15 cellular contexts compared by ENCODE assay signal in genomic region chr12:75660107-75660530, GRCh38.
DNase-seq lines count a peak whose midpoint lies in the region; ATAC-seq, FAIRE-seq and TF ChIP-seq lines count a peak whose summit lies in the region.
"Had no signal": no experiment of that assay in that cellular context is flagged by ENCODE, and none has a peak within 500 bp of the region (broad histone marks: within the 10 kb centered on the region; RNA-seq: fewer than 3 reads in every experiment).

No MANE protein-coding gene starts in this region.

- no peak for DNase-seq in activated T-cell treated with anti-CD3 and anti-CD28 coated beads, Interleukin-2, amount 50 U/mL, for 4 hours
- no peak for DNase-seq in activated T-cell treated with anti-CD3 and anti-CD28 coated beads, Interleukin-2, amount 50 U/mL, for 48 hours
- peak; percentile 93 for DNase-seq in RCC 7860 (ENCODE audit: low spot score)
- peak; percentile 95 for DNase-seq in epithelial cell of proximal tubule (ENCODE audit: low read depth)
- DNase-seq in activated CD4-positive, alpha-beta T cell treated with anti-CD3 and anti-CD28 coated beads, Interleukin-2, amount 50 U/mL, for 4 hours: no peak
- DNase-seq in body of pancreas: no peak
- DNase-seq: activated CD4-positive, alpha-beta T cell treated with anti-CD3 and anti-CD28 coated beads for 1 hour; activated effector memory CD4-positive, alpha-beta T cell treated with anti-CD3 and anti-CD28 coated beads, Interleukin-2, amount 50 U/mL, for 16 hours; dermis blood vessel endothelial cell; MM.1S had no signal

- intact Hi-C loops in body of pancreas (cut with DNase I): no loop called here

- H3K36me3 ChIP-seq in skeletal muscle satellite cell (ENCODE audit: insufficient read depth, low read length) (no peaks in the 10 kb centered on the region), body of pancreas (replicated peaks in 1 of 2; ENCODE audit: insufficient read depth in 1 of 2, low read depth in 2 of 2) (no peaks in the 10 kb centered on the region)
- H3K36me3 ChIP-seq: suprapubic skin had no signal

- WGBS in body of pancreas, 2 donors: 75 to 77% methylated on average over 4 of the region's 4 CpGs

- peak; percentile 89 for FAIRE-seq in RCC 7860 (lab: Jason Lieb, UNC)
- FAIRE-seq: GM18507 had no signal

- H3K9me3 ChIP-seq in skeletal muscle satellite cell (replicated peaks; ENCODE audit: low read length) (no peaks in the 10 kb centered on the region), body of pancreas (no peaks in the 10 kb centered on the region)
- H3K9me3 ChIP-seq: suprapubic skin had no signal

- TF ChIP-seq POLR2A in body of pancreas (IDR thresholded peaks at IDR 0.05): no peak

- H3K4me1 ChIP-seq in skeletal muscle satellite cell (ENCODE audit: control insufficient read depth, insufficient read depth, low read length) (peaks cover 70% of the 10 kb centered on the region), body of pancreas (no peaks in the 10 kb centered on the region)

- no peaks in the 10 kb centered on the region for H3K9me3 Mint-ChIP-seq in activated T-cell treated with anti-CD3 and anti-CD28 coated beads, Interleukin-2, amount 50 U/mL, for 4 hours

- H3K4me3 Mint-ChIP-seq in activated T-cell treated with anti-CD3 and anti-CD28 coated beads, Interleukin-2, amount 50 U/mL, for 4 hours: no peak overlapping the region

- H3K36me3 Mint-ChIP-seq in activated T-cell treated with anti-CD3 and anti-CD28 coated beads, Interleukin-2, amount 50 U/mL, for 4 hours (ENCODE audit: insufficient read depth): no peaks in the 10 kb centered on the region

- H3K9ac ChIP-seq in skeletal muscle satellite cell (ENCODE audit: low read depth, low read length): peak overlapping the region; percentile 57

- ATAC-seq in activated T-cell treated with anti-CD3 and anti-CD28 coated beads, Interleukin-2, amount 50 U/mL, for 4 hours: peak; percentile 76 to 85
- ATAC-seq in HG03159 (IDR thresholded peaks at IDR 0.05; ENCODE audit: unreplicated experiment): no peak
- ATAC-seq in body of pancreas: no peak

- peaks cover 11% of the 10 kb centered on the region for H3K4me1 Mint-ChIP-seq in activated T-cell treated with anti-CD3 and anti-CD28 coated beads, Interleukin-2, amount 50 U/mL, for 4 hours (ENCODE audit: low read depth)

- H3K27ac ChIP-seq in body of pancreas: no peak overlapping the region
- H3K27ac ChIP-seq: hepatocyte, suprapubic skin had no signal

- H3K4me2 ChIP-seq in skeletal muscle satellite cell (ENCODE audit: low read length): peak overlapping the region; percentile 49
- H3K4me2 ChIP-seq: hepatocyte had no signal

- TF ChIP-seq CTCF in epithelial cell of proximal tubule (conservative IDR thresholded peaks at IDR 0.05; ENCODE audit: low read depth, low read length) (no peak), body of pancreas (IDR thresholded peaks at IDR 0.05) (no peak)

- H3K4me3 ChIP-seq in epithelial cell of proximal tubule (ENCODE audit: low read depth, low read length) (no peak overlapping the region), skeletal muscle satellite cell (ENCODE audit: low read length) (peak overlapping the region; percentile 12), body of pancreas (no peak overlapping the region)
- H3K4me3 ChIP-seq: hepatocyte, suprapubic skin had no signal

- no peaks in the 10 kb centered on the region for H3K27me3 Mint-ChIP-seq in activated T-cell treated with anti-CD3 and anti-CD28 coated beads, Interleukin-2, amount 50 U/mL, for 4 hours (ENCODE audit: low read depth)

- H3K27me3 ChIP-seq in skeletal muscle satellite cell (ENCODE audit: control insufficient read depth, insufficient read depth, low read length): no peaks in the 10 kb centered on the region
- no peaks in the 10 kb centered on the region for H3K27me3 ChIP-seq in body of pancreas
- H3K27me3 ChIP-seq: hepatocyte, suprapubic skin had no signal

Comparison
In these comparisons a context has a peak if more than half of its experiments do, and no peak if none do; other contexts are left out.
1. ATAC-seq: peak in activated T-cell treated with anti-CD3 and anti-CD28 coated beads, Interleukin-2, amount 50 U/mL, for 4 hours (2 of 2); none in HG03159 (single experiment) and body of pancreas (single experiment).
2. DNase-seq: peak in RCC 7860 (single experiment) and epithelial cell of proximal tubule (single experiment); none in activated T-cell treated with anti-CD3 and anti-CD28 coated beads, Interleukin-2, amount 50 U/mL, for 4 hours (single experiment), activated T-cell treated with anti-CD3 and anti-CD28 coated beads, Interleukin-2, amount 50 U/mL, for 48 hours (0 of 2), activated CD4-positive, alpha-beta T cell treated with anti-CD3 and anti-CD28 coated beads, Interleukin-2, amount 50 U/mL, for 4 hours (0 of 2) and body of pancreas (0 of 4).